In genomic region chrX:48514126-48514806, GRCh38 we compare ENCODE assay signal across 26 cellular contexts. TPM values are rescaled to one million over a fixed set of nuclear protein-coding genes. Genes with fewer than 3 reads are reported as not detected.
"Had no signal": no experiment of that assay in that cellular context is flagged by ENCODE, and none has a peak within 500 bp of the region (broad histone marks: within the 10 kb centered on the region; RNA-seq: fewer than 3 reads in every experiment).

No MANE protein-coding gene starts in this region.

- H3K27ac Mint-ChIP-seq: activated B cell treated with CpG ODN at 0.5 μM for 24 hours; activated CD8-positive, alpha-beta T cell treated with anti-CD3 and anti-CD28 coated beads, Interleukin-2, amount 10 ng/mL, durations not matched to agents 7 days and 5 days; activated T-helper 2 cell treated with anti-CD3 and anti-CD28 coated beads, Interferon-gamma antibody, Interleukin-2, Interleukin-4, amounts not matched to agents 10 μg/mL and 5 μg/mL and 100 μg/mL, durations not matched to agents 14 hours and 24 hours and 36 hours had no signal

- ATAC-seq: activated CD8-positive, alpha-beta memory T cell treated with anti-CD3 and anti-CD28 coated beads, Interleukin-2, amount 10 ng/mL, durations not matched to agents 7 days and 5 days; activated CD8-positive, alpha-beta T cell treated with anti-CD3 and anti-CD28 coated beads, Interleukin-2, amount 10 ng/mL, durations not matched to agents 7 days and 5 days; activated naive CD4-positive, alpha-beta T cell treated with anti-CD3 and anti-CD28 coated beads, Interleukin-2, amount 50 U/mL, for 72 hours; body of pancreas; mucosa of descending colon; natural killer cell treated with Interleukin-12 subunit alpha and Interleukin-12 subunit beta and Interleukin-15 and Interleukin-18, amount 100 ng/mL, for 72 hours had no signal

- H3K36me3 Mint-ChIP-seq: activated naive CD4-positive, alpha-beta T cell treated with anti-CD3 and anti-CD28 coated beads, Interleukin-2, amount 50 U/mL, for 72 hours had no signal

- H3K9me3 Mint-ChIP-seq: activated B cell treated with CpG ODN at 0.5 μM for 24 hours; activated naive CD4-positive, alpha-beta T cell treated with anti-CD3 and anti-CD28 coated beads, Interleukin-2, amount 50 U/mL, for 72 hours; activated T-helper 2 cell treated with anti-CD3 and anti-CD28 coated beads, Interferon-gamma antibody, Interleukin-2, Interleukin-4, amounts not matched to agents 10 μg/mL and 5 μg/mL and 100 μg/mL, durations not matched to agents 14 hours and 24 hours and 36 hours; natural killer cell treated with Interleukin-12 subunit alpha and Interleukin-12 subunit beta and Interleukin-15 and Interleukin-18, amount 100 ng/mL, for 72 hours had no signal

- H3K9me3 ChIP-seq: body of pancreas, colonic mucosa, esophagus muscularis mucosa, left ventricle myocardium inferior, mucosa of descending colon, right atrium auricular region, testis, transverse colon had no signal

- H3K4me3 ChIP-seq: body of pancreas, cardiac muscle cell, colonic mucosa, esophagus muscularis mucosa, left ventricle myocardium inferior, lung, mucosa of descending colon, right atrium auricular region, testis, transverse colon had no signal

- H3K27ac ChIP-seq: body of pancreas, cardiac muscle cell, colonic mucosa, esophagus muscularis mucosa, left ventricle myocardium inferior, right atrium auricular region, testis, transverse colon had no signal

- H3K36me3 ChIP-seq: cardiac muscle cell, colonic mucosa, right atrium auricular region, transverse colon had no signal

- H3K27me3 Mint-ChIP-seq: activated B cell treated with CpG ODN at 0.5 μM for 24 hours; activated CD8-positive, alpha-beta memory T cell treated with anti-CD3 and anti-CD28 coated beads, Interleukin-2, amount 10 ng/mL, durations not matched to agents 7 days and 5 days; natural killer cell treated with Interleukin-12 subunit alpha and Interleukin-12 subunit beta and Interleukin-15 and Interleukin-18, amount 100 ng/mL, for 72 hours had no signal

- H3K4me3 Mint-ChIP-seq: activated B cell treated with CpG ODN at 0.5 μM for 24 hours; activated CD8-positive, alpha-beta memory T cell treated with anti-CD3 and anti-CD28 coated beads, Interleukin-2, amount 10 ng/mL, durations not matched to agents 7 days and 5 days; activated CD8-positive, alpha-beta T cell treated with anti-CD3 and anti-CD28 coated beads, Interleukin-2, amount 10 ng/mL, durations not matched to agents 7 days and 5 days; natural killer cell treated with Interleukin-12 subunit alpha and Interleukin-12 subunit beta and Interleukin-15 and Interleukin-18, amount 100 ng/mL, for 72 hours had no signal

- H3K4me1 ChIP-seq: colonic mucosa, testis had no signal

- FAIRE-seq: frontal cortex, urothelium cell line had no signal

- DNase-seq: activated B cell treated with CpG ODN at 0.5 μM for 24 hours; activated CD8-positive, alpha-beta memory T cell treated with anti-CD3 and anti-CD28 coated beads, Interleukin-2, amount 10 ng/mL, durations not matched to agents 7 days and 5 days; activated CD8-positive, alpha-beta T cell treated with anti-CD3 and anti-CD28 coated beads, Interleukin-2, amount 10 ng/mL, durations not matched to agents 7 days and 5 days; activated T-cell treated with anti-CD3 and anti-CD28 coated beads, Interleukin-2, amount 50 U/mL, for 48 hours; anterior cingulate cortex; body of pancreas; cerebellar nuclear complex; colonic mucosa; effector memory CD4-positive, alpha-beta T cell; left ventricle myocardium inferior; mucosa of descending colon; stimulated activated CD4-positive, alpha-beta T cell treated with anti-CD3 and anti-CD28 coated beads, Interleukin-15, amount 100 ng/mL, for 24 hours; stimulated activated CD4-positive, alpha-beta T cell treated with anti-CD3 and anti-CD28 coated beads, Interleukin-2, amount 100 ng/mL, for 24 hours; stimulated activated naive CD4-positive, alpha-beta T cell; T-helper 2 cell; testis; transverse colon had no signal

- H3K27me3 ChIP-seq: body of pancreas, cardiac muscle cell, colonic mucosa, right atrium auricular region, testis, transverse colon had no signal

RNA-seq across cellular contexts. Expression of gene SLC38A5, which starts 44.2 kb away (rescaled TPM):
- total RNA-seq: cardiac muscle cell had no signal
- polyA plus RNA-seq: cardiac muscle cell had no signal
